Comparison of ENCODE assay signal across 8 cellular contexts in the genomic region with DNA sequence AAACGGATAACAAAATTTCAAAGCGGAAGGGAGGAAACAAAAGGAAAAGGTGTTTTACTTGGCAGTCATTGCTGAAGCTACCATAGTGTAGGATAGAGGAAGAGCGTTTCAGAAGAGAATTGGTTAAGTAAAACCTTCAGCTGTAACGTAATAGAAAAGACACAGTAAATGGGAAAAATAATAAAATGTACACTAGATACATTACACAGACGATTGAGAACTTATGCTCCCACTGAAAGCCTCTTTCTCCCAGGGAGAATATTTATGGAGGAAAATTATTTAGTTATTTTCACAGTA.
A peak's percentile ranks its signal among the peaks of the same experiment; 100 is the strongest.
DNase-seq lines count a peak whose midpoint lies in the region; ATAC-seq and TF ChIP-seq lines count a peak whose summit lies in the region.

No MANE protein-coding gene starts in this region.

- TF ChIP-seq CTCF in MCF 10A (IDR thresholded peaks at IDR 0.05; ENCODE audit: unreplicated experiment) = no peak
- TF ChIP-seq CTCF in nephron progenitor cell (IDR thresholded peaks at IDR 0.05) = no peak

- no peak for ATAC-seq in HG03045 (IDR thresholded peaks at IDR 0.05; ENCODE audit: unreplicated experiment)
- ATAC-seq in HG03565 (IDR thresholded peaks at IDR 0.05; ENCODE audit: unreplicated experiment) = no peak

- H3K27ac Mint-ChIP-seq in MCF 10A (ENCODE audit: low read depth, unreplicated experiment) = peak overlapping the region; percentile 30
- peak overlapping the region; percentile 95 for H3K27ac Mint-ChIP-seq in nephron progenitor cell

- intact Hi-C loops in MCF 10A (cut with micrococcal nuclease) = no loop called here

- BruUV-seq in MCF 10A (replicated peaks; lab: Mats Ljungman, UMichigan) = no TSS peak

- H3K4me1 Mint-ChIP-seq in MCF 10A (ENCODE audit: insufficient read depth, unreplicated experiment) = peaks cover 21% of the 10 kb centered on the region
- H3K4me1 Mint-ChIP-seq in nephron progenitor cell = peaks cover 58% of the 10 kb centered on the region

- POLR2A ChIA-PET in MCF 10A (lab: Yijun Ruan, JAX) = interaction anchor here (0.6 to 1.5 kb wide), 6 partner anchors 15 to 1011 kb away, joined by 3 to 12 read pairs (median 4); partner anchors contain the start of gene PRDM1

- H3K9me3 Mint-ChIP-seq in MCF 10A (ENCODE audit: unreplicated experiment) (no peaks in the 10 kb centered on the region), nephron progenitor cell (no peaks in the 10 kb centered on the region)

- H3K36me3 Mint-ChIP-seq in MCF 10A (ENCODE audit: insufficient read depth, unreplicated experiment) = no peaks in the 10 kb centered on the region
- H3K36me3 Mint-ChIP-seq in nephron progenitor cell (ENCODE audit: low read depth) = no peaks in the 10 kb centered on the region

- H3K4me3 Mint-ChIP-seq in MCF 10A (ENCODE audit: unreplicated experiment) (peak overlapping the region; percentile 85), nephron progenitor cell (peak overlapping the region; percentile 83)

- CTCF ChIA-PET in MCF 10A (lab: Yijun Ruan, JAX) = interaction anchor here (0.7 to 1.0 kb wide), 3 partner anchors 54 to 440 kb away, joined by 3 to 4 read pairs (median 3); no protein-coding TSS in a partner anchor

- peak; percentile 31 for DNase-seq in CD1c-positive myeloid dendritic cell (ENCODE audit: extremely low spot score)
- peak; percentile 36 for DNase-seq in LoVo (ENCODE audit: low spot score)
- DNase-seq in MCF 10A (ENCODE audit: unreplicated experiment) = no peak
- no peak for DNase-seq in nephron progenitor cell
- DNase-seq in D341Med (ENCODE audit: low spot score) = no peak
- DNase-seq in iPS-NIHi7 (ENCODE audit: extremely low spot score) = no peak

- H3K27me3 Mint-ChIP-seq in MCF 10A (ENCODE audit: insufficient read depth, unreplicated experiment) (no peaks in the 10 kb centered on the region), nephron progenitor cell (ENCODE audit: low read depth, poor library complexity) (peaks cover 31% of the 10 kb centered on the region)

Comparison
In these comparisons a context has a peak if more than half of its experiments do, and no peak if none do; other contexts are left out.
1. DNase-seq: peak in CD1c-positive myeloid dendritic cell (single experiment) and LoVo (single experiment); none in MCF 10A (single experiment), nephron progenitor cell (single experiment), D341Med (single experiment) and iPS-NIHi7 (single experiment).